9 cellular contexts compared by ENCODE assay signal in the genomic region with DNA sequence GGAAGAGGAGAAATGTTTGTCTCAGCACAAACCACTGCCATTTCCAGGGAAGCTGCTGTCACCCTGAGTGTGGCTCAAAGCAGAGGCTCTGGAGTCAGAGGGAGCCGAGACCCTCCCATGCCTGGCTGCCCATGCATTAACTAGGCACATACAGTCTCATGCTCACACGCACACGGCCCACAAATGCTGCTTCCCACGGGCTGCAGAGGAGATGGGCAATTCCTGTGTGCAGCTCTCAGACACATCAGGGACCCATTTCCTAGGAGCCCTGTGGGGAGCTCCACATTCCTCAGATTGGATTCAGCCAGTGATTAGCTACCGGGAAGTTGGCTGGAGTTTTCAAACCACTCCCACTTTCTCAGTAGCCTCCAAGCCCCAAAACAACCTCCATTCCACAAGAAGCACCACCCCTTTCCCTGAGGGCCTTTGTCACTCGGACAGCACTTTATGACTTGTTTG.
DNase-seq lines count a peak whose midpoint lies in the region; ATAC-seq lines count a peak whose summit lies in the region.
"Had no signal": no experiment of that assay in that cellular context is flagged by ENCODE, and none has a peak within 500 bp of the region (broad histone marks: within the 10 kb centered on the region; RNA-seq: fewer than 3 reads in every experiment).

No MANE protein-coding gene starts in this region.

- H3K4me3 ChIP-seq in skin epidermis, result no peak overlapping the region

- ATAC-seq in HG03342 (IDR thresholded peaks at IDR 0.05; ENCODE audit: unreplicated experiment) (no peak), HG03045 (IDR thresholded peaks at IDR 0.05; ENCODE audit: unreplicated experiment) (no peak)
- ATAC-seq: activated T-helper 17 cell treated with anti-CD3 and anti-CD28 coated beads, Interleukin-2, amount 50 U/mL, for 72 hours had no signal

- H3K27ac ChIP-seq in skin epidermis, result peak overlapping the region in 16 of 21 experiments; percentile 23 to 80 (median 38)

- intact Hi-C loops in posterior cingulate gyrus (cut with DNase I), result no loop called here

- DNase-seq in GM04503 (ENCODE audit: low read depth) (peak; percentile 84), amniotic epithelial cell (ENCODE audit: low read depth) (peak; percentile 81), hepatic stellate cell (ENCODE audit: low spot score) (peak; percentile 68), posterior cingulate gyrus (no peak), NCI-H345 (lab: John Stamatoyannopoulos, UW) (no peak)

Comparison
In these comparisons a context has a peak if more than half of its experiments do, and no peak if none do; other contexts are left out.
1. DNase-seq: peak in GM04503 (single experiment), amniotic epithelial cell (single experiment) and hepatic stellate cell (single experiment); none in posterior cingulate gyrus (0 of 10) and NCI-H345 (single experiment).